8 cellular contexts compared by ENCODE assay signal in the genomic region with DNA sequence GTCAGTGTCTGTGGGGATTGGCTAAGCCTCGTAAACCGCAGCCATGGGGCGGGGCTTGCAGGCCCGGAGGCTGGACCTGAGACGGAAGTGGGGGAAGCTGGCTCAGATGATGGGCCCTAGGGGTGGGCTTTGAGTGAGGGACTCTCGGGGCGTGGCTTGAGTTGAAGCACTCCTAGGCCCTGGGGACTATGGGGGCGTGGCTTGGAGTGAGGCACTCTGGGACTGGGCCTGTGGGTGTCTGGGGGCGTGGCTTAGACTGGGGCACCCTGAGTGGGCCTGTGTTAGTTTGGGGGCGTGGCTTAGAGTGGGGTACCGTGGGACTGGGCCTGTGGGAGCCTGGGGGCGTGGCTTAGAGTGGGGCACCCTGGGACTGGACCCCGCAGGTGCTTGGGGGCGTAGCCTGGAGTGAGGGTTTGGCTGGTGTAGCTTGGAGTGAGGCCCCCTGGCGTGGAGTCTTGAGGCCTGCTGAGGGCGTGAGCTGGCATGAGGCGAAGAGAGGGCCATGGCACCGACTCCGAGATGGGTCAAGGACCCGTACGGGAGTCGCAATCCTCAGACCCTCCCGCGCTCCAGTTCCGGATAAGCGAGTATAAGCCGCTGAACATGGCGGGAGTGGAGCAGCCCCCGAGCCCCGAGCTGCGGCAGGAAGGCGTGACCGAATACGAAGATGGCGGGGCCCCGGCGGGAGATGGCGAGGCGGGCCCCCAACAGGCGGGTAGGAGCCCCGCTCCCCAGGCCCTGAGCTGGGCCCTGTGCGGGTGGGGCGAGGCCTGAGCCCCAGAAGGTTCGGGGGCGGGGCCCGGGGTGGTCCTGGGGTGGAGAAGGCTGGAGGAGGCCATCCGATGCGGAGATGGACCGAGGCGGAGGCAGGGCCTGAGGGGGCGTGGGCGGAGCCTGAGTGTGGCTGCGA. TPM values are rescaled to one million over a fixed set of nuclear protein-coding genes. Genes with fewer than 3 reads are reported as not detected.
DNase-seq lines count a peak whose midpoint lies in the region; ATAC-seq, FAIRE-seq and TF ChIP-seq lines count a peak whose summit lies in the region.

No MANE protein-coding gene starts in this region.

- no peaks in the 10 kb centered on the region for H3K9me3 ChIP-seq in H1 (ENCODE audit: insufficient read depth in 2 of 2, low read depth in 1 of 2, low read length in 1 of 2)

- H3K4me1 ChIP-seq in H1 (replicated peaks in 1 of 4; ENCODE audit: control insufficient read depth in 3 of 4, insufficient read depth in 4 of 4, low read length in 3 of 4) (no peaks in the 10 kb centered on the region; a peak in 3 of 7 replicates), mesendoderm (ENCODE audit: control insufficient read depth, low read depth, low read length) (no peaks in the 10 kb centered on the region)

- peak overlapping the region; percentile 87 for H4K5ac ChIP-seq in H1 (ENCODE audit: insufficient read length, low read depth, low read length)
- H4K5ac ChIP-seq in mesendoderm (ENCODE audit: low read length): no peak overlapping the region

- peak overlapping the region; percentile 77 for H3K4ac ChIP-seq in H1 (replicated peaks; ENCODE audit: insufficient read length, low read depth, low read length)
- no peak overlapping the region for H3K4ac ChIP-seq in mesendoderm (ENCODE audit: low read depth, low read length)

- H3K14ac ChIP-seq in H1 (ENCODE audit: insufficient read length): no peak overlapping the region

- H4K91ac ChIP-seq in H1 (replicated peaks; ENCODE audit: insufficient read length, low read length): no peak overlapping the region

- H3K23ac ChIP-seq in H1 (ENCODE audit: insufficient read length) (no peak overlapping the region), mesendoderm (ENCODE audit: low read length) (no peak overlapping the region)

- H3K56ac ChIP-seq in H1 (replicated peaks; ENCODE audit: insufficient read length, low read depth, low read length): peak overlapping the region; percentile 14
- H3K56ac ChIP-seq in mesendoderm (ENCODE audit: low read length): peak overlapping the region; percentile 44

- H3K79me2 ChIP-seq in H1 (ENCODE audit: control insufficient read depth in 1 of 2, insufficient read depth in 2 of 2, low read length in 2 of 2) (peaks cover 0 to 14% of the 10 kb centered on the region in 2 experiments; a peak in 1 of 4 replicates), mesendoderm (ENCODE audit: control insufficient read depth, insufficient read depth, low read length) (no peaks in the 10 kb centered on the region)

- H3K27ac ChIP-seq in H1 (ENCODE audit: low read depth, low read length): 0 out of 2 replicates have a peak overlapping the region, but pooled peaks have one; percentile 46
- no peak overlapping the region for H3K27ac ChIP-seq in mesendoderm (ENCODE audit: low read depth, low read length)

- no peak for TF ChIP-seq CTCF in H1 (IDR thresholded peaks at IDR 0.05; ENCODE audit: control extremely low read depth in 1 of 3, insufficient read depth in 1 of 3, low read depth in 1 of 3, low read length in 3 of 3)

- no peak overlapping the region for H2BK20ac ChIP-seq in H1 (ENCODE audit: low read length)

- H2BK5ac ChIP-seq in H1 (ENCODE audit: low read depth, low read length) (peak overlapping the region; percentile 66; the same call in 1 of the 2 replicates), mesendoderm (ENCODE audit: low read length) (no peak overlapping the region)

- H3K4me2 ChIP-seq in H1 (ENCODE audit: insufficient read depth in 1 of 2, low read depth in 2 of 2, low read length in 2 of 2): peak overlapping the region; percentile 64 to 77; a peak in 3 of 4 replicates
- H3K4me2 ChIP-seq in mesendoderm (ENCODE audit: low read length): peak overlapping the region; percentile 50

- H3K9ac ChIP-seq in H1 (replicated peaks in 1 of 4; ENCODE audit: extremely low read depth in 1 of 4, low read depth in 3 of 4, low read length in 3 of 4) (peak overlapping the region in 3 of 4 experiments; percentile 1 to 56 (median 36); a peak in 4 of 7 replicates), mesendoderm (ENCODE audit: low read length) (peak overlapping the region; percentile 64)

- H2BK120ac ChIP-seq in H1 (replicated peaks; ENCODE audit: low read depth, low read length) (no peak overlapping the region), mesendoderm (ENCODE audit: low read depth, low read length) (no peak overlapping the region)

- TF ChIP-seq POLR2A in H1 (IDR thresholded peaks at IDR 0.05; ENCODE audit: control extremely low read depth in 1 of 2, low read depth in 2 of 2, low read length in 2 of 2): peak in 1 of 2 experiments; percentile 57; a peak in 2 of 3 replicates

- H4K8ac ChIP-seq in H1 (ENCODE audit: extremely low read depth, insufficient read depth, low read length) (no peak overlapping the region), mesendoderm (ENCODE audit: low read depth, low read length) (no peak overlapping the region)

- POLR2A ChIA-PET in H1 (lab: Charles Lee; ENCODE audit: partially characterized antibody): interaction anchor here (0.8 to 3.9 kb wide), 8 partner anchors 15 to 164 kb away, joined by 3 to 29 read pairs (median 4); a partner anchor contains a TSS

- DNase-seq in C1 segment of cervical spinal cord (lab: John Stamatoyannopoulos, UW): peak; percentile 50 to 98 (median 91)
- peak; percentile 97 for DNase-seq in NCI-H82 treated with DMSO at 0.1 percent for 48 hours (lab: John Stamatoyannopoulos, UW; ENCODE audit: unreplicated experiment)
- peak; percentile 64 to 73 (median 70) for DNase-seq in activated CD8-positive, alpha-beta memory T cell treated with anti-CD3 and anti-CD28 coated beads for 48 hours (ENCODE audit: low read depth in 2 of 3, low spot score in 2 of 3)
- DNase-seq in H1 (ENCODE audit: low read depth in 1 of 2, low spot score in 2 of 2): peak; percentile 69 to 93
- peak; percentile 99 for DNase-seq in mesendoderm
- DNase-seq in stimulated activated CD8-positive, alpha-beta memory T cell treated with anti-CD3 and anti-CD28 coated beads, Interleukin-12 subunit alpha, Interleukin-12 subunit beta, amount 100 ng/mL, for 24 hours (ENCODE audit: extremely low read depth): peak; percentile 72

- no peaks in the 10 kb centered on the region for H3K79me1 ChIP-seq in H1 (ENCODE audit: low read depth, low read length)
- H3K79me1 ChIP-seq in mesendoderm (ENCODE audit: low read length): no peaks in the 10 kb centered on the region

- H2BK15ac ChIP-seq in H1 (ENCODE audit: low read length) (no peak overlapping the region), mesendoderm (replicated peaks; ENCODE audit: low read depth) (no peak overlapping the region)

- WGBS in H1 (ENCODE audit: extremely low coverage in 1 of 2, insufficient coverage in 1 of 2, insufficient read length in 1 of 2, insufficient replicate concordance in 2 of 2, low coverage in 1 of 2, low lambda C conversion rate in 2 of 2, missing lambda C conversion rate in 1 of 2), 2 experiments: 35% methylated on average over 35 of the region's 53 CpGs; no CpG with 5 or more reads in 1 of the 2 experiments
- WGBS in mesendoderm (ENCODE audit: extremely low coverage, insufficient coverage, low lambda C conversion rate): no CpG with 5 or more reads among the region's 53 CpGs

- TF ChIP-seq RAD21 in H1 (IDR thresholded peaks at IDR 0.05 in 1 of 2, conservative IDR thresholded peaks at IDR 0.05 in 1 of 2; ENCODE audit: low read depth in 2 of 2, low read length in 2 of 2): no peak

- peak; percentile 83 for ATAC-seq in GM19351 (IDR thresholded peaks at IDR 0.05; ENCODE audit: unreplicated experiment)
- peak; percentile 83 for ATAC-seq in HG03520 (IDR thresholded peaks at IDR 0.05; ENCODE audit: unreplicated experiment)

- no peak overlapping the region for H2AFZ ChIP-seq in H1 (ENCODE audit: low read length)

- no peak for TF ChIP-seq EP300 in H1 (IDR thresholded peaks at IDR 0.05; ENCODE audit: borderline replicate concordance in 1 of 2, low read depth in 2 of 2, low read length in 2 of 2)

- 0 out of 2 replicates have a peak, but pooled peaks cover 5% of the 10 kb centered on the region for H3K23me2 ChIP-seq in H1 (ENCODE audit: low read depth, low read length)

- FAIRE-seq in H1 (lab: Jason Lieb, UNC): no peak

- no peaks in the 10 kb centered on the region for H3K27me3 ChIP-seq in H1 (replicated peaks in 1 of 4; ENCODE audit: control insufficient read depth in 3 of 4, extremely low read depth in 1 of 4, insufficient read depth in 3 of 4, low read length in 3 of 4)
- no peaks in the 10 kb centered on the region for H3K27me3 ChIP-seq in mesendoderm (ENCODE audit: insufficient read depth, low read length, poor library complexity)

- peak overlapping the region; percentile 49 to 71 (median 56) for H3K4me3 ChIP-seq in H1 (ENCODE audit: extremely low read depth in 1 of 4, insufficient read depth in 2 of 4, low read depth in 3 of 4, low read length in 4 of 4)
- H3K4me3 ChIP-seq in mesendoderm (ENCODE audit: low read length): peak overlapping the region; percentile 43

- H3K36me3 ChIP-seq in H1 (ENCODE audit: control insufficient read depth in 2 of 4, insufficient read depth in 4 of 4, low read length in 3 of 4) (peaks cover 0 to 5% (median 0%) of the 10 kb centered on the region in 4 experiments; a peak in 1 of 8 replicates), mesendoderm (ENCODE audit: control insufficient read depth, insufficient read depth, low read length) (no peaks in the 10 kb centered on the region)

- H2AK5ac ChIP-seq in H1 (ENCODE audit: low read depth, low read length): no peak overlapping the region
- H2AK5ac ChIP-seq in mesendoderm (ENCODE audit: low read length): no peak overlapping the region

- no peak overlapping the region for H2BK12ac ChIP-seq in H1 (ENCODE audit: low read depth, low read length)

- CTCF ChIA-PET in H1 (lab: Charles Lee; ENCODE audit: partially characterized antibody): interaction anchor here (1.0 kb wide), 1 partner anchor 13 kb away, joined by 5 read pairs; no protein-coding TSS in a partner anchor

- H4K20me1 ChIP-seq in H1 (replicated peaks in 1 of 2; ENCODE audit: control insufficient read depth in 1 of 2, insufficient read depth in 2 of 2, low read length in 2 of 2): no peaks in the 10 kb centered on the region

- no peak overlapping the region; the same call in none of the 2 replicates for H3K18ac ChIP-seq in H1 (ENCODE audit: extremely low read depth, low read length)
- no peak overlapping the region for H3K18ac ChIP-seq in mesendoderm (ENCODE audit: low read length)

RNA-seq across cellular contexts. Expression of a gene that starts 6.8 kb away (rescaled TPM):
- total RNA-seq in H1 (2021; fragmentation: NEBNext Ultra II Directional; extraction: Animal tissue kit (Norgen Biotek cat#: 25700)): 13.6 and 17.0 TPM in 2 replicates
- 11.9 and 17.2 TPM in 2 replicates for polyA plus RNA-seq in H1 (2011; rRNA removed)
- 23.0 TPM for polyA plus RNA-seq in H1 (2011; cell fraction: cytosol; rRNA removed)
- 111 TPM for polyA plus RNA-seq in H1 (2011; cell fraction: nucleus; rRNA removed)
- polyA plus RNA-seq in H1 (2012, experiment 1 of 2): 11.1 to 14.6 TPM (median 11.9 TPM) in 4 replicates
- 3.3 TPM for polyA plus RNA-seq in H1 (2012, experiment 2 of 2)
- 7.3 TPM for polyA plus RNA-seq in H1 (2013, experiment 1 of 2)
- polyA plus RNA-seq in H1 (2013, experiment 2 of 2): 5.9 TPM
- polyA minus RNA-seq in H1 (2011; rRNA and poly(A)+ RNA removed): 21.8 and 22.1 TPM in 2 replicates
- polyA minus RNA-seq in H1 (2011; cell fraction: cytosol; rRNA and poly(A)+ RNA removed): 12.0 TPM
- 46.1 TPM for polyA minus RNA-seq in H1 (2011; cell fraction: nucleus; rRNA and poly(A)+ RNA removed)
- 2.1 TPM for polyA plus RNA-seq in mesendoderm (2013, experiment 1 of 2)
- 1.8 TPM for polyA plus RNA-seq in mesendoderm (2013, experiment 2 of 2)

RNA-seq across cellular contexts. Expression of a gene that starts 44.5 kb away (rescaled TPM):
- 0.23 TPM in 1 of 2 replicates, not detected in the other for total RNA-seq in H1 (2021; fragmentation: NEBNext Ultra II Directional; extraction: Animal tissue kit (Norgen Biotek cat#: 25700))
- polyA plus RNA-seq in H1 (2011; rRNA removed): 0.21 and 0.58 TPM in 2 replicates
- polyA plus RNA-seq in H1 (2011; cell fraction: cytosol; rRNA removed): 0.49 TPM
- polyA plus RNA-seq in H1 (2011; cell fraction: nucleus; rRNA removed): 3.7 TPM
- 0.31 to 1.0 TPM (median 0.66 TPM) in 4 replicates for polyA plus RNA-seq in H1 (2012, experiment 1 of 2)
- 0.09 TPM for polyA plus RNA-seq in H1 (2012, experiment 2 of 2)
- 0.18 TPM for polyA plus RNA-seq in H1 (2013, experiment 1 of 2)
- polyA plus RNA-seq in H1 (2013, experiment 2 of 2): 0.18 TPM
- polyA minus RNA-seq in H1 (2011; rRNA and poly(A)+ RNA removed): 0.83 and 1.5 TPM in 2 replicates
- not detected for polyA minus RNA-seq in H1 (2011; cell fraction: cytosol; rRNA and poly(A)+ RNA removed)
- polyA minus RNA-seq in H1 (2011; cell fraction: nucleus; rRNA and poly(A)+ RNA removed): 0.80 TPM
- 0.04 TPM for polyA plus RNA-seq in mesendoderm (2013, experiment 1 of 2)
- polyA plus RNA-seq in mesendoderm (2013, experiment 2 of 2): 0.08 TPM

RNA-seq across cellular contexts. Expression of a gene that starts 56.6 kb away (rescaled TPM):
- total RNA-seq in H1 (2021; fragmentation: NEBNext Ultra II Directional; extraction: Animal tissue kit (Norgen Biotek cat#: 25700)): 165 and 171 TPM in 2 replicates
- 38.5 and 48.0 TPM in 2 replicates for polyA plus RNA-seq in H1 (2011; rRNA removed)
- 85.2 TPM for polyA plus RNA-seq in H1 (2011; cell fraction: cytosol; rRNA removed)
- polyA plus RNA-seq in H1 (2011; cell fraction: nucleus; rRNA removed): 72.6 TPM
- polyA plus RNA-seq in H1 (2012, experiment 1 of 2): 94.8 to 126 TPM (median 106 TPM) in 4 replicates
- 25.7 TPM for polyA plus RNA-seq in H1 (2012, experiment 2 of 2)
- polyA plus RNA-seq in H1 (2013, experiment 1 of 2): 103 TPM
- 96.2 TPM for polyA plus RNA-seq in H1 (2013, experiment 2 of 2)
- 103 and 125 TPM in 2 replicates for polyA minus RNA-seq in H1 (2011; rRNA and poly(A)+ RNA removed)
- polyA minus RNA-seq in H1 (2011; cell fraction: cytosol; rRNA and poly(A)+ RNA removed): 75.4 TPM
- 91.8 TPM for polyA minus RNA-seq in H1 (2011; cell fraction: nucleus; rRNA and poly(A)+ RNA removed)
- polyA plus RNA-seq in mesendoderm (2013, experiment 1 of 2): 155 TPM
- 154 TPM for polyA plus RNA-seq in mesendoderm (2013, experiment 2 of 2)
